ENCODE assay signal across 9 cellular contexts in the genomic region with DNA sequence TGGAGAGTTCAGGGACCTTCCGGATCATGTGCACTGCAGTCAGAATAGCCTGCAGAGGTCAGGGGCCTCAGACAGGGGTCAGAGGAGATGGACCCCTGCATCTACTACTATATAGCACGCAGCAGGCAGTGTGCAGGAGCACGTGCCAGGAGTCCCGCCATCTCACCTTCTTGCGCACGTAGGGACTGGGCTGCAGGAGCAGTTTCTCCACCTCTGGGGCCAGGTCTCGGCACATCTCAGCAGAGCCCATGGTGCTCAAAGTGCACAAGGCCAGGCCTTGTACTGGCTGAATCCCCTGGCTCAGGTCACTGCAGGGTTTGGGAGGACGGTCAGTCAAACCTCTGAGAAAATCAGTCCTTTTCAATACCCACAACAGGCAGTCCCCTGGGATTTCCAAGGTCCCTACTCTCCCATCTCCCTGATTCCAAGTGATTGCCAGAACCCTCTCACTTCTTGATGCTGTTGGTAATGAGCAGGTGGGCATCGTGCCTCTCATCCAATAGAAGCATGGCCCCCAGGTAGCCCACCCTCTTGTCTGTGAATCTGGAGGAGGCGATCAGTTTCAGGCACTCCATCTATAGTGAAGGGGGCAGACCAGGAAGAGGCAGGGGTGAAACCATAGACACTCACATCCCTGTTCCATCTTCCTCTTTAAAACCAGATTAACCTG. TPM values are rescaled to one million over a fixed set of nuclear protein-coding genes. Genes with fewer than 3 reads are reported as not detected.
DNase-seq lines count a peak whose midpoint lies in the region; ATAC-seq and TF ChIP-seq lines count a peak whose summit lies in the region.
"Had no signal": no experiment of that assay in that cellular context is flagged by ENCODE, and none has a peak within 500 bp of the region (broad histone marks: within the 10 kb centered on the region; RNA-seq: fewer than 3 reads in every experiment).

No MANE protein-coding gene starts in this region.

- DNase-seq in cardiac muscle cell (ENCODE audit: low read depth in 1 of 2, low spot score in 1 of 2) (no peak), Right ventricle myocardium inferior (ENCODE audit: missing footprints) (no peak), adipocyte (ENCODE audit: low read depth) (no peak), memory B cell (ENCODE audit: low spot score in 2 of 2) (no peak), vagina (ENCODE audit: extremely low spot score in 2 of 2) (no peak), superior temporal gyrus (ENCODE audit: extremely low spot score) (no peak), NCI-H1417 treated with DMSO at 0.1 percent for 48 hours (lab: John Stamatoyannopoulos, UW) (no peak)
- DNase-seq: RPMI8226 had no signal

- H3K36me3 Mint-ChIP-seq in memory B cell, result peaks cover 20% of the 10 kb centered on the region

- H3K9me3 ChIP-seq in cardiac muscle cell (ENCODE audit: low read depth) (no peaks in the 10 kb centered on the region), adipocyte (ENCODE audit: control insufficient read depth, low read length) (no peaks in the 10 kb centered on the region), vagina (no peaks in the 10 kb centered on the region)

- peak overlapping the region; percentile 100 for H3K4me3 Mint-ChIP-seq in memory B cell

- TF ChIP-seq POLR2A in vagina (IDR thresholded peaks at IDR 0.05), result no peak

- H3K4me3 ChIP-seq in cardiac muscle cell (peak overlapping the region; percentile 48), adipocyte (ENCODE audit: low read length) (no peak overlapping the region), vagina (peak overlapping the region; percentile 65 to 66)

- H3K4me1 ChIP-seq in cardiac muscle cell (ENCODE audit: low read depth), result peaks cover 14% of the 10 kb centered on the region
- peaks cover 3% of the 10 kb centered on the region for H3K4me1 ChIP-seq in adipocyte (ENCODE audit: control insufficient read depth, insufficient read depth, low read length)
- peaks cover 23% of the 10 kb centered on the region for H3K4me1 ChIP-seq in vagina

- no peaks in the 10 kb centered on the region for H3K9me3 Mint-ChIP-seq in memory B cell

- H3K27ac ChIP-seq in cardiac muscle cell (no peak overlapping the region), vagina (peak overlapping the region; percentile 85)

- H3K27me3 ChIP-seq in cardiac muscle cell (no peaks in the 10 kb centered on the region), adipocyte (replicated peaks; ENCODE audit: control insufficient read depth, insufficient read depth, low read length) (peaks cover 9% of the 10 kb centered on the region), vagina (no peaks in the 10 kb centered on the region)

- H3K9ac ChIP-seq in adipocyte (ENCODE audit: low read length), result peak overlapping the region; percentile 83

- intact Hi-C loops in Right ventricle myocardium inferior (cut with DNase I), result loop anchor here (10.0 kb wide), 1 partner anchor 301 kb away; no protein-coding TSS in a partner anchor
- intact Hi-C loops in vagina (cut with DNase I), result no loop called here

- H3K36me3 ChIP-seq in cardiac muscle cell (peaks cover 3% of the 10 kb centered on the region), adipocyte (ENCODE audit: control insufficient read depth, insufficient read depth, low read length, severe bottlenecking) (no peaks in the 10 kb centered on the region), vagina (peaks cover 0 to 11% of the 10 kb centered on the region in 2 donors)

- H3K27me3 Mint-ChIP-seq in memory B cell, result peaks cover 2% of the 10 kb centered on the region

- ATAC-seq in Right ventricle myocardium inferior, result no peak
- no peak for ATAC-seq in memory B cell (ENCODE audit: low read depth)
- no peak for ATAC-seq in HG02840 (IDR thresholded peaks at IDR 0.05; ENCODE audit: low FRiP score, unreplicated experiment)

- peak overlapping the region; percentile 63 for H3K27ac Mint-ChIP-seq in memory B cell

- TF ChIP-seq CTCF in cardiac muscle cell (IDR thresholded peaks at IDR 0.05; ENCODE audit: low read depth, low read length) (no peak), vagina (IDR thresholded peaks at IDR 0.05) (no peak)

- peaks cover 38% of the 10 kb centered on the region for H3K4me1 Mint-ChIP-seq in memory B cell

RNA-seq across cellular contexts. Expression of a gene that starts 1.3 kb away (rescaled TPM):
- 61.2 and 123 TPM in 2 replicates for total RNA-seq in cardiac muscle cell
- polyA plus RNA-seq in cardiac muscle cell, result 141 and 168 TPM in 2 replicates
- total RNA-seq in Right ventricle myocardium inferior, result 15.5 TPM
- 122 TPM for total RNA-seq in vagina

RNA-seq across cellular contexts. Expression of a gene that starts 10.2 kb away (rescaled TPM):
- total RNA-seq in cardiac muscle cell, result 47.6 and 58.6 TPM in 2 replicates
- 31.3 and 45.2 TPM in 2 replicates for polyA plus RNA-seq in cardiac muscle cell
- 16.0 TPM for total RNA-seq in Right ventricle myocardium inferior
- 15.0 TPM for total RNA-seq in vagina

RNA-seq across cellular contexts. Expression of a gene that starts 12.3 kb away (rescaled TPM):
- total RNA-seq in cardiac muscle cell (0.39 and 0.63 TPM in 2 replicates), Right ventricle myocardium inferior (0.24 TPM), vagina (10.6 TPM)
- polyA plus RNA-seq in cardiac muscle cell, result 0.53 and 1.4 TPM in 2 replicates

RNA-seq across cellular contexts. Expression of a gene that starts 14.7 kb away (rescaled TPM):
- total RNA-seq in cardiac muscle cell, result 3.9 and 4.2 TPM in 2 replicates
- polyA plus RNA-seq in cardiac muscle cell, result 5.6 TPM in 2 replicates
- 0.60 TPM for total RNA-seq in Right ventricle myocardium inferior
- total RNA-seq in vagina, result 0.74 TPM
